In the genomic region with DNA sequence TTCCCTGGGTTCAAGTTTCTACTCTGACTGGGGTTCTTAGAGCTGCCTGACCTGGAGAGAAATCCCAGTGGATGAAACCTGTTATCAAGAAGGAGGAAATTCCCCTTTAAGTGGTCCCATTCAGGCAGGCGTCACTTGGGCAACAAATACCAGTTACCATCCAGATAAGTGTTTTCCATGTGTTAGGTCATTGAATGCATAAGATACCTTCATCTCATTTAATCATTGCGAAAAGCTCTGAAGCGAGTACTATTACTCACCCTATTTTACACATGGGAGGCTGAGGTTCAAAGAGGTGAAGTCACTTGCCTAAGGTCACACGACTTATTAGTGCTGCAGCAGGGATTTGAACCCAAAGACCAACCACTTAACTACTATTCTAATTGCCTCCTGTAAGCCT, we compare ENCODE assay signal across 28 cellular contexts.
"Had no signal": no experiment of that assay in that cellular context is flagged by ENCODE, and none has a peak within 500 bp of the region (broad histone marks: within the 10 kb centered on the region; RNA-seq: fewer than 3 reads in every experiment).

No MANE protein-coding gene starts in this region.

- H3K9me3 Mint-ChIP-seq: activated B cell treated with CpG ODN at 0.5 μM for 24 hours; activated naive CD8-positive, alpha-beta T cell treated with anti-CD3 and anti-CD28 coated beads for 36 hours; activated T-cell treated with anti-CD3 and anti-CD28 coated beads, Interleukin-2, amount 50 U/mL, for 4 hours; activated T-helper 2 cell treated with anti-CD3 and anti-CD28 coated beads, Interferon-gamma antibody, Interleukin-2, Interleukin-4, amounts not matched to agents 10 μg/mL and 5 μg/mL and 100 μg/mL, durations not matched to agents 14 hours and 24 hours and 36 hours; effector memory CD8-positive, alpha-beta T cell; naive B cell; stimulated activated naive B cell treated with anti-CD40 and anti-IgM and Interleukin-4, amounts not matched to agents 10 μg/mL and 1 μg/mL and 100 μg/mL, for 72 hours; T-helper 1 cell treated with Interleukin-12 subunit alpha and Interleukin-12 subunit beta and Interleukin-4 antibody, amounts not matched to agents 30 μg/mL and 1 μg/mL, for 36 hours had no signal

- ATAC-seq: activated T-cell treated with anti-CD3 and anti-CD28 coated beads, Interleukin-2, amount 50 U/mL, for 4 hours; effector memory CD8-positive, alpha-beta T cell; left lobe of liver; lower lobe of right lung; stimulated activated naive B cell treated with anti-CD40 and anti-IgM and Interleukin-4, amounts not matched to agents 10 μg/mL and 1 μg/mL and 100 μg/mL, for 72 hours had no signal

- DNase-seq: activated B cell treated with CpG ODN at 0.5 μM for 24 hours; activated CD4-positive, alpha-beta T cell treated with anti-CD3 and anti-CD28 coated beads for 4 hours; activated CD4-positive, alpha-beta T cell treated with anti-CD3 and anti-CD28 coated beads, Interleukin-2, amount 50 U/mL, for 48 hours; activated CD8-positive, alpha-beta memory T cell treated with anti-CD3 and anti-CD28 coated beads, Interleukin-2, amount 50 U/mL, for 48 hours; activated naive CD4-positive, alpha-beta T cell; activated naive CD8-positive, alpha-beta T cell treated with anti-CD3 and anti-CD28 coated beads for 36 hours; activated T-cell treated with anti-CD3 and anti-CD28 coated beads, Interleukin-2, amount 50 U/mL, for 4 hours; amniotic stem cell; colonic mucosa; dorsolateral prefrontal cortex; effector memory CD8-positive, alpha-beta T cell; foreskin fibroblast; kidney; lower lobe of right lung; naive B cell; retina; sigmoid colon; stimulated activated CD4-positive, alpha-beta T cell treated with anti-CD3 and anti-CD28 coated beads, Interleukin-15, amount 100 ng/mL, for 24 hours; stimulated activated naive B cell treated with anti-CD40 and anti-IgM and Interleukin-4, amounts not matched to agents 10 μg/mL and 1 μg/mL and 100 μg/mL, for 72 hours; T1000; testis; upper lobe of left lung had no signal

- H3K27ac Mint-ChIP-seq: activated B cell treated with CpG ODN at 0.5 μM for 24 hours; activated naive CD8-positive, alpha-beta T cell treated with anti-CD3 and anti-CD28 coated beads for 36 hours; activated T-helper 2 cell treated with anti-CD3 and anti-CD28 coated beads, Interferon-gamma antibody, Interleukin-2, Interleukin-4, amounts not matched to agents 10 μg/mL and 5 μg/mL and 100 μg/mL, durations not matched to agents 14 hours and 24 hours and 36 hours; naive B cell; neural progenitor cell; stimulated activated naive B cell treated with anti-CD40 and anti-IgM and Interleukin-4, amounts not matched to agents 10 μg/mL and 1 μg/mL and 100 μg/mL, for 72 hours; T-helper 1 cell treated with Interleukin-12 subunit alpha and Interleukin-12 subunit beta and Interleukin-4 antibody, amounts not matched to agents 30 μg/mL and 1 μg/mL, for 36 hours had no signal

- H3K4me3 ChIP-seq: breast epithelium, colonic mucosa, dorsolateral prefrontal cortex, lower lobe of right lung, neural progenitor cell, sigmoid colon, smooth muscle cell, testis, upper lobe of left lung had no signal

- H3K4me1 Mint-ChIP-seq: activated naive CD8-positive, alpha-beta T cell treated with anti-CD3 and anti-CD28 coated beads for 36 hours had no signal

- H3K4me3 Mint-ChIP-seq: activated B cell treated with CpG ODN at 0.5 μM for 24 hours; activated naive CD8-positive, alpha-beta T cell treated with anti-CD3 and anti-CD28 coated beads for 36 hours; activated T-cell treated with anti-CD3 and anti-CD28 coated beads, Interleukin-2, amount 50 U/mL, for 4 hours; effector memory CD8-positive, alpha-beta T cell; naive B cell; neural progenitor cell; stimulated activated naive B cell treated with anti-CD40 and anti-IgM and Interleukin-4, amounts not matched to agents 10 μg/mL and 1 μg/mL and 100 μg/mL, for 72 hours; T-helper 1 cell treated with Interleukin-12 subunit alpha and Interleukin-12 subunit beta and Interleukin-4 antibody, amounts not matched to agents 30 μg/mL and 1 μg/mL, for 36 hours had no signal

- H3K27me3 Mint-ChIP-seq: activated B cell treated with CpG ODN at 0.5 μM for 24 hours; activated naive CD8-positive, alpha-beta T cell treated with anti-CD3 and anti-CD28 coated beads for 36 hours had no signal

- H3K36me3 Mint-ChIP-seq: activated naive CD8-positive, alpha-beta T cell treated with anti-CD3 and anti-CD28 coated beads for 36 hours; naive B cell; neural progenitor cell; stimulated activated naive B cell treated with anti-CD40 and anti-IgM and Interleukin-4, amounts not matched to agents 10 μg/mL and 1 μg/mL and 100 μg/mL, for 72 hours had no signal
